Comparison of ENCODE assay signal across 8 cellular contexts in the genomic region with DNA sequence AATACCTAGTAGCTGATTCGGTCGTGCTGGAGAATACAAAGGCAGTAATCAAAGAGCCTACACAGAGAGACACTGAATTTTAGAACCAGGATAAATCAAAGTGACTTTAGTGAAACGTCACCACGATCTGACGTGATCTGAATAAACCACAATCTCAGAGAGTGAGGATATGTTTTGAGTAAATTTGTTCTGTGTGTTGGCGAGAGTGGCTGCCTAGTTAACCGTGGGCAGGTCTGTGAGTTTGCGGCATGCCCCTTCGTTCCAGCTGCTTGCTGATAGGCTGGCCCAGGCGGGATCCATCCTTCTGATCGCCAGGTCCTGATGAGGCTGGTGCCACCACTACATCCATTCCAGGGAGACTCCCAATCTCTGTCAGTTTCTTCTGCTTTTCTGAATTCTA. TPM values are rescaled to one million over a fixed set of nuclear protein-coding genes. Genes with fewer than 3 reads are reported as not detected.
DNase-seq lines count a peak whose midpoint lies in the region; ATAC-seq and TF ChIP-seq lines count a peak whose summit lies in the region.

No MANE protein-coding gene starts in this region.

- H3K79me2 ChIP-seq in PC-3 (ENCODE audit: low read length), result peaks cover 70% of the 10 kb centered on the region

- no peaks in the 10 kb centered on the region for H3F3A ChIP-seq in PC-3 (ENCODE audit: low read length, unreplicated experiment)

- POLR2A ChIA-PET in MCF 10A (lab: Yijun Ruan, JAX), result interaction anchor here (1.6 to 3.9 kb wide), 3 partner anchors 22 to 42 kb away, joined by 3 to 40 read pairs (median 10); partner anchors contain the start of gene LRCH1
- POLR2A ChIA-PET in PC-3 (lab: Charles Lee; ENCODE audit: unreplicated experiment), result no interaction called here

- H3K4me2 ChIP-seq in PC-3 (ENCODE audit: low read length), result no peak overlapping the region

- H3K9me3 Mint-ChIP-seq in MCF 10A (ENCODE audit: unreplicated experiment), result no peaks in the 10 kb centered on the region
- no peaks in the 10 kb centered on the region for H3K9me3 Mint-ChIP-seq in T-helper 2 cell treated with Interferon-gamma antibody and Interleukin-4, amounts not matched to agents 5 μg/mL and 100 μg/mL, for 36 hours
- no peaks in the 10 kb centered on the region for H3K9me3 Mint-ChIP-seq in activated naive CD8-positive, alpha-beta T cell treated with anti-CD3 and anti-CD28 coated beads, Interleukin-2, amount 50 U/mL, for 24 hours

- no peak overlapping the region for H2AFZ ChIP-seq in PC-3 (ENCODE audit: low read length)

- no peaks in the 10 kb centered on the region for H3K27me3 Mint-ChIP-seq in MCF 10A (ENCODE audit: insufficient read depth, unreplicated experiment)
- peaks cover 13% of the 10 kb centered on the region for H3K27me3 Mint-ChIP-seq in T-helper 2 cell treated with Interferon-gamma antibody and Interleukin-4, amounts not matched to agents 5 μg/mL and 100 μg/mL, for 36 hours (ENCODE audit: low read depth)
- no peaks in the 10 kb centered on the region for H3K27me3 Mint-ChIP-seq in activated naive CD8-positive, alpha-beta T cell treated with anti-CD3 and anti-CD28 coated beads, Interleukin-2, amount 50 U/mL, for 24 hours

- no peaks in the 10 kb centered on the region for H3K9me3 ChIP-seq in breast epithelium
- no peaks in the 10 kb centered on the region for H3K9me3 ChIP-seq in uterus
- no peaks in the 10 kb centered on the region for H3K9me3 ChIP-seq in PC-3 (ENCODE audit: low read length)
- no peaks in the 10 kb centered on the region for H3K9me3 ChIP-seq in right atrium auricular region

- H3K4me3 Mint-ChIP-seq in MCF 10A (ENCODE audit: unreplicated experiment), result no peak overlapping the region
- H3K4me3 Mint-ChIP-seq in T-helper 2 cell treated with Interferon-gamma antibody and Interleukin-4, amounts not matched to agents 5 μg/mL and 100 μg/mL, for 36 hours, result peak overlapping the region; percentile 34
- peak overlapping the region; percentile 42 for H3K4me3 Mint-ChIP-seq in activated naive CD8-positive, alpha-beta T cell treated with anti-CD3 and anti-CD28 coated beads, Interleukin-2, amount 50 U/mL, for 24 hours

- H3K36me3 ChIP-seq in breast epithelium, result no peaks in the 10 kb centered on the region
- H3K36me3 ChIP-seq in uterus, result no peaks in the 10 kb centered on the region
- H3K36me3 ChIP-seq in PC-3 (ENCODE audit: low read depth, low read length), result no peaks in the 10 kb centered on the region
- no peaks in the 10 kb centered on the region for H3K36me3 ChIP-seq in right atrium auricular region

- intact Hi-C loops in MCF 10A (cut with micrococcal nuclease) (no loop called here), breast epithelium (cut with DNase I; ENCODE audit: low total_unique reads) (loop anchor here (1.0 kb wide), 1 partner anchor 20 kb away; no protein-coding TSS in a partner anchor), uterus (cut with DNase I; ENCODE audit: low total_unique reads) (no loop called here), PC-3 (cut with micrococcal nuclease) (no loop called here)

- no peak overlapping the region for H3K4me3 ChIP-seq in breast epithelium
- no peak overlapping the region for H3K4me3 ChIP-seq in uterus
- H3K4me3 ChIP-seq in PC-3 (ENCODE audit: low read length), result no peak overlapping the region
- H3K4me3 ChIP-seq in right atrium auricular region, result no peak overlapping the region

- no peaks in the 10 kb centered on the region for H3K9me2 ChIP-seq in PC-3 (replicated peaks; ENCODE audit: low read length)

- CTCF ChIA-PET in MCF 10A (lab: Yijun Ruan, JAX), result interaction anchor here (0.7 kb wide), 1 partner anchor 76 kb away, joined by 6 read pairs; no protein-coding TSS in a partner anchor
- CTCF ChIA-PET in PC-3 (lab: Charles Lee), result no interaction called here

- TF ChIP-seq CTCF in MCF 10A (IDR thresholded peaks at IDR 0.05; ENCODE audit: unreplicated experiment) (no peak), breast epithelium (IDR thresholded peaks at IDR 0.05) (no peak), uterus (IDR thresholded peaks at IDR 0.05) (no peak), PC-3 (conservative IDR thresholded peaks at IDR 0.05; ENCODE audit: low read depth, low read length) (no peak), right atrium auricular region (IDR thresholded peaks at IDR 0.05) (no peak)

- H3K27ac ChIP-seq in breast epithelium (peak overlapping the region in 1 of 2 donors; percentile 86), uterus (peak overlapping the region; percentile 70 to 83), PC-3 (ENCODE audit: low read length) (no peak overlapping the region), right atrium auricular region (no peak overlapping the region)

- TF ChIP-seq POLR2A in breast epithelium (IDR thresholded peaks at IDR 0.05), result no peak
- no peak for TF ChIP-seq POLR2A in uterus (IDR thresholded peaks at IDR 0.05)

- DNase-seq in MCF 10A (ENCODE audit: unreplicated experiment) (no peak), breast epithelium (ENCODE audit: low spot score in 2 of 2) (no peak), uterus (no peak), PC-3 (no peak), HUDEP-2 (lab: John Stamatoyannopoulos, UW; ENCODE audit: unreplicated experiment in 76 of 76) (no peak), right atrium auricular region (ENCODE audit: low spot score) (no peak)
- DNase-seq in T-helper 2 cell treated with Interferon-gamma antibody and Interleukin-4, amounts not matched to agents 5 μg/mL and 100 μg/mL, for 36 hours (ENCODE audit: low spot score), result peak; percentile 69
- DNase-seq in activated naive CD8-positive, alpha-beta T cell treated with anti-CD3 and anti-CD28 coated beads, Interleukin-2, amount 50 U/mL, for 24 hours, result peak; percentile 51

- H3K9ac ChIP-seq in PC-3 (ENCODE audit: low read length), result no peak overlapping the region

- H3K4me1 Mint-ChIP-seq in MCF 10A (ENCODE audit: insufficient read depth, unreplicated experiment), result peaks cover 40% of the 10 kb centered on the region
- peaks cover 39% of the 10 kb centered on the region for H3K4me1 Mint-ChIP-seq in T-helper 2 cell treated with Interferon-gamma antibody and Interleukin-4, amounts not matched to agents 5 μg/mL and 100 μg/mL, for 36 hours (ENCODE audit: low read depth)
- peaks cover 87% of the 10 kb centered on the region for H3K4me1 Mint-ChIP-seq in activated naive CD8-positive, alpha-beta T cell treated with anti-CD3 and anti-CD28 coated beads, Interleukin-2, amount 50 U/mL, for 24 hours

- no TSS peak for BruUV-seq in MCF 10A (replicated peaks; lab: Mats Ljungman, UMichigan)
- no TSS peak for BruUV-seq in PC-3 (replicated peaks; lab: Mats Ljungman, UMichigan)

- peaks cover 6% of the 10 kb centered on the region; the same call in 1 of the 2 replicates for H4K20me1 ChIP-seq in PC-3 (ENCODE audit: low read length)

- peaks cover 3 to 12% of the 10 kb centered on the region in 2 donors for H3K4me1 ChIP-seq in breast epithelium
- H3K4me1 ChIP-seq in uterus, result peaks cover 7 to 10% of the 10 kb centered on the region in 2 donors
- H3K4me1 ChIP-seq in PC-3 (ENCODE audit: insufficient read depth, low read length), result peaks cover 11% of the 10 kb centered on the region
- H3K4me1 ChIP-seq in right atrium auricular region, result peaks cover 0 to 36% of the 10 kb centered on the region in 2 donors

- no peaks in the 10 kb centered on the region for H3K36me3 Mint-ChIP-seq in MCF 10A (ENCODE audit: insufficient read depth, unreplicated experiment)
- H3K36me3 Mint-ChIP-seq in T-helper 2 cell treated with Interferon-gamma antibody and Interleukin-4, amounts not matched to agents 5 μg/mL and 100 μg/mL, for 36 hours (ENCODE audit: low read depth), result no peaks in the 10 kb centered on the region
- no peaks in the 10 kb centered on the region for H3K36me3 Mint-ChIP-seq in activated naive CD8-positive, alpha-beta T cell treated with anti-CD3 and anti-CD28 coated beads, Interleukin-2, amount 50 U/mL, for 24 hours (ENCODE audit: low read depth)

- H3K27me3 ChIP-seq in breast epithelium, result no peaks in the 10 kb centered on the region
- no peaks in the 10 kb centered on the region for H3K27me3 ChIP-seq in uterus
- H3K27me3 ChIP-seq in PC-3 (ENCODE audit: low read length), result no peaks in the 10 kb centered on the region
- H3K27me3 ChIP-seq in right atrium auricular region, result no peaks in the 10 kb centered on the region

- ATAC-seq in activated naive CD8-positive, alpha-beta T cell treated with anti-CD3 and anti-CD28 coated beads, Interleukin-2, amount 50 U/mL, for 24 hours, result peak; percentile 97
- no peak for ATAC-seq in PC-3

- H3K27ac Mint-ChIP-seq in MCF 10A (ENCODE audit: low read depth, unreplicated experiment), result peak overlapping the region; percentile 68
- no peak overlapping the region for H3K27ac Mint-ChIP-seq in T-helper 2 cell treated with Interferon-gamma antibody and Interleukin-4, amounts not matched to agents 5 μg/mL and 100 μg/mL, for 36 hours
- H3K27ac Mint-ChIP-seq in activated naive CD8-positive, alpha-beta T cell treated with anti-CD3 and anti-CD28 coated beads, Interleukin-2, amount 50 U/mL, for 24 hours, result peak overlapping the region; percentile 52

RNA-seq across cellular contexts. Expression of gene LRCH1, which starts 40.4 kb away (rescaled TPM):
- total RNA-seq in MCF 10A (2022) (15.4 and 16.5 TPM in 2 replicates), breast epithelium (10 to 100 TPM; 17.0 to 40.4 (median 24.6) TPM), uterus (10 to 100 TPM; 29.1 to 55.6 (median 36.2) TPM), PC-3 (2014; rRNA removed) (4.3 and 7.8 TPM in 2 replicates), right atrium auricular region (10 to 100 TPM in 1 of 2 donors, 1 to 10 TPM in 1; 6.9 to 10.9 TPM)

Comparison
In these comparisons a context has a peak if more than half of its experiments do, and no peak if none do; other contexts are left out.
1. DNase-seq: peak in T-helper 2 cell treated with Interferon-gamma antibody and Interleukin-4, amounts not matched to agents 5 μg/mL and 100 μg/mL, for 36 hours (single experiment) and activated naive CD8-positive, alpha-beta T cell treated with anti-CD3 and anti-CD28 coated beads, Interleukin-2, amount 50 U/mL, for 24 hours (single experiment); none in MCF 10A (single experiment), breast epithelium (0 of 2), uterus (0 of 2), PC-3 (single experiment), HUDEP-2 (0 of 76) and right atrium auricular region (single experiment).
2. H3K27ac ChIP-seq: peak in uterus (2 of 2); none in PC-3 (single experiment) and right atrium auricular region (0 of 2).